In the genomic region with DNA sequence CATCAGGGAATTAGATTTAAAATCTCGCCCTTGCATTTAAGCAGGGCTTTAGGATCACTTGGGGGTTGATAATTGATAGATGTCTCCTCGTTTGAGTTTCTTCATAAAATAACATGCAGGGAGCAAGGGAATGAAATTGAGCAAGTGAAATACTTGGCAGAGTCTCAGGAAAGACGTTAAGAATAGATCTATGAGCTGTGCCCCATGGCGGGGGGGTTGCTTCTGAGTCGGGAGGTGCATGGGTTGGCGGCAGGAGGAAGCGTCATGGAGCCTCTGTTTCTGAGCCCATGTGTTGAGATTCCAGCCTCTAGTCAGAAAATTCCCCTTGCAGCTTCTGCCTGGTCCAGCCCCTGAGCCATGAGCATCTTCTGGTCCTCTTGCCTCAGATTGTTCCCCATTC, we compare ENCODE assay signal across 17 cellular contexts.
"Had no signal": no experiment of that assay in that cellular context is flagged by ENCODE, and none has a peak within 500 bp of the region (broad histone marks: within the 10 kb centered on the region; RNA-seq: fewer than 3 reads in every experiment).

No MANE protein-coding gene starts in this region.

- H3K27me3 ChIP-seq: right atrium auricular region, testis had no signal

- H3K4me3 ChIP-seq: right atrium auricular region, spleen, testis had no signal

- H3K36me3 ChIP-seq: neutrophil, right atrium auricular region, spleen had no signal

- H3K4me1 ChIP-seq: right atrium auricular region, spleen, testis had no signal

- ATAC-seq: left lobe of liver; naive thymus-derived CD4-positive, alpha-beta T cell; stimulated activated memory B cell treated with anti-CD40 and anti-IgM and Interleukin-4, amounts not matched to agents 10 μg/mL and 1 μg/mL and 100 μg/mL, for 72 hours had no signal

- H3K9me3 ChIP-seq: neutrophil, right atrium auricular region, spleen, testis had no signal

- H3K27ac ChIP-seq: neutrophil, right atrium auricular region, spleen, testis had no signal

- DNase-seq: cerebellar nuclear complex; dermis blood vessel endothelial cell; erythroblast; foreskin melanocyte; islet precursor cell; mammary epithelial cell; naive thymus-derived CD4-positive, alpha-beta T cell; nephron progenitor cell; spleen; stimulated activated CD4-positive, alpha-beta T cell treated with anti-CD3 and anti-CD28 coated beads, Interleukin-15, amount 100 ng/mL, for 24 hours; stimulated activated CD4-positive, alpha-beta T cell treated with anti-CD3 and anti-CD28 coated beads, Interleukin-1b, Interleukin-23, amount 100 ng/mL, for 48 hours; stimulated activated CD4-positive, alpha-beta T cell treated with anti-CD3 and anti-CD28 coated beads, Interleukin-4, amount 100 ng/mL, for 24 hours; testis had no signal
